14 cellular contexts compared by ENCODE assay signal in genomic region chr10:84171700-84172434, GRCh38. TPM values are rescaled to one million over a fixed set of nuclear protein-coding genes. Genes with fewer than 3 reads are reported as not detected.
DNase-seq lines count a peak whose midpoint lies in the region; ATAC-seq, FAIRE-seq and TF ChIP-seq lines count a peak whose summit lies in the region.
"Not testable (repeated sequence)": the region's sequence is repeated elsewhere in the genome, so short reads cannot be mapped to it uniquely, and the experiment has no call there.
"Had no signal": no experiment of that assay in that cellular context is flagged by ENCODE, and none has a peak within 500 bp of the region (broad histone marks: within the 10 kb centered on the region; RNA-seq: fewer than 3 reads in every experiment).

No MANE protein-coding gene starts in this region.

- FAIRE-seq in kidney (lab: Jason Lieb, UNC): not testable (repeated sequence)

- H3K4me1 ChIP-seq in RWPE2 (ENCODE audit: insufficient read depth, poor library complexity, severe bottlenecking): peaks cover 12% of the 10 kb centered on the region
- H3K4me1 ChIP-seq in kidney (ENCODE audit: control insufficient read depth in 1 of 2, insufficient read depth in 1 of 2, low read depth in 1 of 2, low read length in 2 of 2): peaks cover under 1 to 12% of the 10 kb centered on the region in 2 donors

- H3K27ac ChIP-seq in RWPE2 (ENCODE audit: poor library complexity, severe bottlenecking): peak overlapping the region; percentile 56
- H3K27ac ChIP-seq in kidney (ENCODE audit: low read depth in 2 of 2, low read length in 2 of 2): peak overlapping the region; percentile 56 to 72

- not testable (repeated sequence) for H3K9ac ChIP-seq in kidney (ENCODE audit: low read length in 2 of 2)

- not testable (repeated sequence) for H3K4me3 ChIP-seq in RWPE2 (ENCODE audit: severe bottlenecking)
- peak overlapping the region; percentile 39 to 53 for H3K4me3 ChIP-seq in kidney (ENCODE audit: low read length in 2 of 2)

- intact Hi-C loops in kidney (cut with DNase I): not testable (repeated sequence)

- H3K9me3 ChIP-seq in RWPE2 (ENCODE audit: severe bottlenecking); kidney (ENCODE audit: control insufficient read depth in 1 of 2, low read length in 2 of 2): not testable (repeated sequence)

- POLR2A ChIA-PET in GM10248 (lab: Yijun Ruan, JAX): not testable (repeated sequence)

- H3K27me3 ChIP-seq in RWPE2 (ENCODE audit: insufficient read depth, poor library complexity, severe bottlenecking): not testable (repeated sequence)

- ATAC-seq in GM18909 (IDR thresholded peaks at IDR 0.05; ENCODE audit: poor library complexity, unreplicated experiment) (peak; percentile 32), GM21423 (IDR thresholded peaks at IDR 0.05; ENCODE audit: unreplicated experiment) (peak; percentile 19), HG02870 (IDR thresholded peaks at IDR 0.05; ENCODE audit: unreplicated experiment) (peak; percentile 33), HG03354 (IDR thresholded peaks at IDR 0.05; ENCODE audit: poor library complexity, severe bottlenecking, unreplicated experiment) (peak; percentile 38)
- ATAC-seq in RWPE2 (ENCODE audit: low read depth): not testable (repeated sequence)

- not testable (repeated sequence) for H3K36me3 ChIP-seq in RWPE2 (ENCODE audit: low read depth); kidney (ENCODE audit: control insufficient read depth in 1 of 2, insufficient read depth in 2 of 2, low read length in 2 of 2)

- CTCF ChIA-PET in GM10248 (lab: Yijun Ruan, JAX): interaction anchor here (0.6 to 2.0 kb wide), 2 partner anchors 9 to 13 kb away, joined by 3 to 4 read pairs; no protein-coding TSS in a partner anchor

- DNase-seq in GM10248 (ENCODE audit: extremely low spot score): peak; percentile 19
- DNase-seq in RWPE2 (ENCODE audit: low spot score); kidney: not testable (repeated sequence)
- peak; percentile 68 for DNase-seq in renal cortical epithelial cell (ENCODE audit: low read depth)

- TF ChIP-seq CTCF in GM10248 (IDR thresholded peaks at IDR 0.05; ENCODE audit: control extremely low read depth, extremely low read depth, low read depth, missing control alignments); RWPE2 (IDR thresholded peaks at IDR 0.05; ENCODE audit: poor library complexity, severe bottlenecking); kidney (IDR thresholded peaks at IDR 0.05; ENCODE audit: borderline replicate concordance, extremely low read depth, insufficient read depth): not testable (repeated sequence)

RNA-seq across cellular contexts. Expression of gene GPR15LG, which starts 1.7 kb away (rescaled TPM):
- total RNA-seq in kidney (0.44 TPM), renal cortical epithelial cell (6.8 and 46.5 TPM in 2 replicates)
- polyA plus RNA-seq in kidney (ENCODE audit: insufficient read depth, low read depth, low replicate concordance): not detected
- total RNA-seq: activated T-helper 1 cell treated with anti-CD3 and anti-CD28 coated beads, Interleukin-12 subunit alpha, Interleukin-12 subunit beta, Interleukin-2, Interleukin-4 antibody, amounts not matched to agents 30 ng/mL and 10 ng/mL and 1 ng/mL, durations not matched to agents 14 hours and 24 hours and 36 hours; H1; myocyte; NCI-H460; testis had no signal
- polyA plus RNA-seq: H1 had no signal

RNA-seq across cellular contexts. Expression of gene CDHR1, which starts 22.5 kb away (rescaled TPM):
- total RNA-seq in kidney (1.1 TPM), renal cortical epithelial cell (12.5 and 108 TPM in 2 replicates)
- 0.47 TPM for polyA plus RNA-seq in kidney (ENCODE audit: insufficient read depth, low read depth, low replicate concordance)

RNA-seq across cellular contexts. Expression of gene GHITM, which starts 32.6 kb away (rescaled TPM):
- 134 TPM for total RNA-seq in kidney
- polyA plus RNA-seq in kidney (ENCODE audit: insufficient read depth, low read depth, low replicate concordance): 376 TPM
- 215 and 338 TPM in 2 replicates for total RNA-seq in renal cortical epithelial cell

RNA-seq across cellular contexts. Expression of gene LRIT2, which starts 53.5 kb away (rescaled TPM):
- total RNA-seq in kidney (not detected), renal cortical epithelial cell (not detected in 2 replicates)
- not detected for polyA plus RNA-seq in kidney (ENCODE audit: insufficient read depth, low read depth, low replicate concordance)
- total RNA-seq: activated T-helper 1 cell treated with anti-CD3 and anti-CD28 coated beads, Interleukin-12 subunit alpha, Interleukin-12 subunit beta, Interleukin-2, Interleukin-4 antibody, amounts not matched to agents 30 ng/mL and 10 ng/mL and 1 ng/mL, durations not matched to agents 14 hours and 24 hours and 36 hours; H1; myocyte; NCI-H460 had no signal
- polyA plus RNA-seq: adipose tissue, H1 had no signal
